1 cellular context compared by ENCODE assay signal in genomic region chr17:19249681-19250080, GRCh38.
TF ChIP-seq lines count a peak whose summit lies in the region.

No MANE protein-coding gene starts in this region.

TF ChIP-seq in HepG2, 621 proteins besides CTCF, POLR2A, EP300 and RAD21 (continued from another document):
- TF ChIP-seq ZNF460 (CRISPR knock-in tag; IDR thresholded peaks at IDR 0.05; ENCODE audit: borderline replicate concordance) (no peak), KAT7 (CRISPR knock-in tag; IDR thresholded peaks at IDR 0.05; ENCODE audit: borderline replicate concordance) (no peak), ZNF350 (CRISPR knock-in tag; IDR thresholded peaks at IDR 0.05; ENCODE audit: borderline replicate concordance, low read depth) (no peak), PAX8 (CRISPR knock-in tag; IDR thresholded peaks at IDR 0.05; ENCODE audit: borderline replicate concordance) (no peak), THAP8 (CRISPR knock-in tag; IDR thresholded peaks at IDR 0.05; ENCODE audit: borderline replicate concordance) (no peak), ZNF383 (CRISPR knock-in tag; IDR thresholded peaks at IDR 0.05; ENCODE audit: borderline replicate concordance) (no peak), U2AF1 (optimal IDR thresholded peaks at IDR 0.05; ENCODE audit: low read depth, low read length) (no peak), SRSF4 (IDR thresholded peaks at IDR 0.05; ENCODE audit: low read depth, low read length, poor library complexity, severe bottlenecking) (no peak), KMT2B (CRISPR knock-in tag; IDR thresholded peaks at IDR 0.05) (no peak), ZBTB26 (CRISPR knock-in tag; IDR thresholded peaks at IDR 0.05; ENCODE audit: borderline replicate concordance) (no peak), ZFP37 (CRISPR knock-in tag; IDR thresholded peaks at IDR 0.05; ENCODE audit: borderline replicate concordance) (no peak), SMYD3 (CRISPR knock-in tag; IDR thresholded peaks at IDR 0.05) (no peak), MZF1 (CRISPR knock-in tag; IDR thresholded peaks at IDR 0.05; ENCODE audit: borderline replicate concordance) (no peak), ZNF766 (CRISPR knock-in tag; IDR thresholded peaks at IDR 0.05; ENCODE audit: borderline replicate concordance) (no peak), RXRB (CRISPR knock-in tag; IDR thresholded peaks at IDR 0.05; ENCODE audit: borderline replicate concordance) (no peak), ZBTB49 (CRISPR knock-in tag; IDR thresholded peaks at IDR 0.05; ENCODE audit: borderline replicate concordance) (no peak)
